In genomic region chr9:78015242-78015641, GRCh38 we compare ENCODE assay signal across 1 cellular context.
TF ChIP-seq lines count a peak whose summit lies in the region.

No MANE protein-coding gene starts in this region.

TF ChIP-seq in K562, 482 proteins besides CTCF, POLR2A, EP300 and RAD21:
- TF ChIP-seq, protein P1, sequence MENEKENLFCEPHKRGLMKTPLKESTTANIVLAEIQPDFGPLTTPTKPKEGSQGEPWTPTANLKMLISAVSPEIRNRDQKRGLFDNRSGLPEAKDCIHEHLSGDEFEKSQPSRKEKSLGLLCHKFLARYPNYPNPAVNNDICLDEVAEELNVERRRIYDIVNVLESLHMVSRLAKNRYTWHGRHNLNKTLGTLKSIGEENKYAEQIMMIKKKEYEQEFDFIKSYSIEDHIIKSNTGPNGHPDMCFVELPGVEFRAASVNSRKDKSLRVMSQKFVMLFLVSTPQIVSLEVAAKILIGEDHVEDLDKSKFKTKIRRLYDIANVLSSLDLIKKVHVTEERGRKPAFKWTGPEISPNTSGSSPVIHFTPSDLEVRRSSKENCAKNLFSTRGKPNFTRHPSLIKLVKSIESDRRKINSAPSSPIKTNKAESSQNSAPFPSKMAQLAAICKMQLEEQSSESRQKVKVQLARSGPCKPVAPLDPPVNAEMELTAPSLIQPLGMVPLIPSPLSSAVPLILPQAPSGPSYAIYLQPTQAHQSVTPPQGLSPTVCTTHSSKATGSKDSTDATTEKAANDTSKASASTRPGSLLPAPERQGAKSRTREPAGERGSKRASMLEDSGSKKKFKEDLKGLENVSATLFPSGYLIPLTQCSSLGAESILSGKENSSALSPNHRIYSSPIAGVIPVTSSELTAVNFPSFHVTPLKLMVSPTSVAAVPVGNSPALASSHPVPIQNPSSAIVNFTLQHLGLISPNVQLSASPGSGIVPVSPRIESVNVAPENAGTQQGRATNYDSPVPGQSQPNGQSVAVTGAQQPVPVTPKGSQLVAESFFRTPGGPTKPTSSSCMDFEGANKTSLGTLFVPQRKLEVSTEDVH (IDR thresholded peaks at IDR 0.05; ENCODE audit: low read depth, partially characterized antibody): no peak
- no peak for TF ChIP-seq MITF (IDR thresholded peaks at IDR 0.05)
- no peak for TF ChIP-seq OTX1 (CRISPR knock-in tag; IDR thresholded peaks at IDR 0.05)
- TF ChIP-seq ZBTB1 (CRISPR knock-in tag; IDR thresholded peaks at IDR 0.05; ENCODE audit: borderline replicate concordance, low read depth): no peak
- no peak for TF ChIP-seq MCM7 (IDR thresholded peaks at IDR 0.05)
- TF ChIP-seq NFIX (CRISPR knock-in tag; IDR thresholded peaks at IDR 0.05; ENCODE audit: low read depth): no peak
- TF ChIP-seq, protein P2, sequence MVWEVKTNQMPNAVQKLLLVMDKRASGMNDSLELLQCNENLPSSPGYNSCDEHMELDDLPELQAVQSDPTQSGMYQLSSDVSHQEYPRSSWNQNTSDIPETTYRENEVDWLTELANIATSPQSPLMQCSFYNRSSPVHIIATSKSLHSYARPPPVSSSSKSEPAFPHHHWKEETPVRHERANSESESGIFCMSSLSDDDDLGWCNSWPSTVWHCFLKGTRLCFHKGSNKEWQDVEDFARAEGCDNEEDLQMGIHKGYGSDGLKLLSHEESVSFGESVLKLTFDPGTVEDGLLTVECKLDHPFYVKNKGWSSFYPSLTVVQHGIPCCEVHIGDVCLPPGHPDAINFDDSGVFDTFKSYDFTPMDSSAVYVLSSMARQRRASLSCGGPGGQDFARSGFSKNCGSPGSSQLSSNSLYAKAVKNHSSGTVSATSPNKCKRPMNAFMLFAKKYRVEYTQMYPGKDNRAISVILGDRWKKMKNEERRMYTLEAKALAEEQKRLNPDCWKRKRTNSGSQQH (CRISPR knock-in tag; IDR thresholded peaks at IDR 0.05): no peak
